Comparison of ENCODE assay signal across 31 cellular contexts in genomic region chr4:108393870-108394269, GRCh38.
DNase-seq lines count a peak whose midpoint lies in the region; ATAC-seq, FAIRE-seq and TF ChIP-seq lines count a peak whose summit lies in the region.
"Had no signal": no experiment of that assay in that cellular context is flagged by ENCODE, and none has a peak within 500 bp of the region (broad histone marks: within the 10 kb centered on the region; RNA-seq: fewer than 3 reads in every experiment).

No MANE protein-coding gene starts in this region.

- WGBS in esophagus muscularis mucosa: 79% methylated on average over 2 of the region's 2 CpGs

- H3K4me3 ChIP-seq in esophagus muscularis mucosa: no peak overlapping the region
- H3K4me3 ChIP-seq: BLaER1 treated with 17β-estradiol and CSF1 and Interleukin-3, amounts not matched to agents 10 nM and 100 nM; GM12878; MG63; SK-N-MC had no signal

- H3K4me1 Mint-ChIP-seq in activated CD4-positive, alpha-beta T cell treated with anti-CD3 and anti-CD28 coated beads, Interleukin-2, amount 10 ng/mL, durations not matched to agents 24 days and 14 days: peaks cover 6% of the 10 kb centered on the region

- no peaks in the 10 kb centered on the region for H3K9me3 ChIP-seq in esophagus muscularis mucosa
- H3K9me3 ChIP-seq: BLaER1 treated with 17β-estradiol and CSF1 and Interleukin-3, amounts not matched to agents 10 nM and 100 nM; Caco-2; MG63 had no signal

- no peak overlapping the region for H3K27ac ChIP-seq in esophagus muscularis mucosa (replicated peaks in 1 of 4)
- H3K27ac ChIP-seq: 22Rv1; BLaER1 treated with 17β-estradiol and CSF1 and Interleukin-3, amounts not matched to agents 10 nM and 100 nM; SK-N-MC had no signal

- H3K36me3 Mint-ChIP-seq in activated CD4-positive, alpha-beta T cell treated with anti-CD3 and anti-CD28 coated beads, Interleukin-2, amount 10 ng/mL, durations not matched to agents 24 days and 14 days (ENCODE audit: low read depth): no peaks in the 10 kb centered on the region
- H3K36me3 Mint-ChIP-seq: CD4-positive, alpha-beta memory T cell had no signal

- no peak for TF ChIP-seq POLR2A in esophagus muscularis mucosa (IDR thresholded peaks at IDR 0.05; ENCODE audit: low read depth)

- H3K27me3 Mint-ChIP-seq in activated CD4-positive, alpha-beta T cell treated with anti-CD3 and anti-CD28 coated beads, Interleukin-2, amount 10 ng/mL, durations not matched to agents 24 days and 14 days: peaks cover 18% of the 10 kb centered on the region

- no peaks in the 10 kb centered on the region for H3K4me1 ChIP-seq in esophagus muscularis mucosa
- H3K4me1 ChIP-seq: Caco-2 had no signal

- H3K36me3 ChIP-seq in esophagus muscularis mucosa: no peaks in the 10 kb centered on the region
- H3K36me3 ChIP-seq: BLaER1 treated with 17β-estradiol and CSF1 and Interleukin-3, amounts not matched to agents 10 nM and 100 nM; MG63 had no signal

- H3K4me3 Mint-ChIP-seq in activated CD4-positive, alpha-beta T cell treated with anti-CD3 and anti-CD28 coated beads, Interleukin-2, amount 10 ng/mL, durations not matched to agents 24 days and 14 days: no peak overlapping the region
- H3K4me3 Mint-ChIP-seq: CD4-positive, alpha-beta memory T cell had no signal

- FAIRE-seq in urothelium cell line (lab: Jason Lieb, UNC): peak; percentile 17
- FAIRE-seq: GM12878, HTR-8/SVneo, RCC 7860 had no signal

- H3K27me3 ChIP-seq in esophagus muscularis mucosa: no peaks in the 10 kb centered on the region
- H3K27me3 ChIP-seq: BLaER1 treated with 17β-estradiol and CSF1 and Interleukin-3, amounts not matched to agents 10 nM and 100 nM; MG63 had no signal

- no peak for ATAC-seq in HG03095 (IDR thresholded peaks at IDR 0.05; ENCODE audit: unreplicated experiment)
- ATAC-seq: GM12878, Right ventricle myocardium inferior had no signal

- DNase-seq in activated CD4-positive, alpha-beta T cell treated with anti-CD3 and anti-CD28 coated beads, Interleukin-2, amount 10 ng/mL, durations not matched to agents 24 days and 14 days: peak; percentile 53
- no peak for DNase-seq in activated CD4-positive, alpha-beta T cell treated with anti-CD3 and anti-CD28 coated beads for 4 hours
- DNase-seq in SK-MEL-5 (ENCODE audit: low read depth, low spot score): peak; percentile 37
- DNase-seq in esophagus muscularis mucosa (ENCODE audit: extremely low spot score): peak; percentile 72
- DNase-seq in urothelium cell line (ENCODE audit: low spot score): no peak
- DNase-seq in AML-193 (lab: John Stamatoyannopoulos, UW): no peak
- DNase-seq in NCI-H526 treated with DMSO at 0.1 percent for 48 hours (lab: John Stamatoyannopoulos, UW): no peak
- DNase-seq: ACHN; CD4-positive, alpha-beta memory T cell; DMS 273 treated with DMSO at 0.1 percent for 48 hours; DMS79 treated with DMSO at 0.1 percent for 48 hours; HCEC 1CT; IMR-90; Karpas-422; MG63; NCI-H1417; NCI-H187; NCI-H2107; NCI-H510A; NCI-H774; NK-92 treated with Interleukin-12 subunit alpha and Interleukin-12 subunit beta, amount 100 ng/mL, for 24 hours; SW 1271 had no signal

- no peak for TF ChIP-seq CTCF in esophagus muscularis mucosa (IDR thresholded peaks at IDR 0.05)

- no peaks in the 10 kb centered on the region for H3K9me3 Mint-ChIP-seq in activated CD4-positive, alpha-beta T cell treated with anti-CD3 and anti-CD28 coated beads, Interleukin-2, amount 10 ng/mL, durations not matched to agents 24 days and 14 days

- no peak overlapping the region for H3K27ac Mint-ChIP-seq in activated CD4-positive, alpha-beta T cell treated with anti-CD3 and anti-CD28 coated beads, Interleukin-2, amount 10 ng/mL, durations not matched to agents 24 days and 14 days

- in situ Hi-C loops in SK-MEL-5 (cut with HindIII; ENCODE audit: low pct_unique_long_range_greater_than_20kb, low sequenced_read_pairs): no loop called here

- intact Hi-C loops in activated CD4-positive, alpha-beta T cell treated with anti-CD3 and anti-CD28 coated beads, Interleukin-2, amount 10 ng/mL, durations not matched to agents 24 days and 14 days (cut with micrococcal nuclease): no loop called here
- intact Hi-C loops in esophagus muscularis mucosa (cut with DNase I): no loop called here

- no peak for TF ChIP-seq EP300 in esophagus muscularis mucosa (IDR thresholded peaks at IDR 0.05)

Comparison
In these comparisons a context has a peak if more than half of its experiments do, and no peak if none do; other contexts are left out.
1. DNase-seq: peak in activated CD4-positive, alpha-beta T cell treated with anti-CD3 and anti-CD28 coated beads, Interleukin-2, amount 10 ng/mL, durations not matched to agents 24 days and 14 days (single experiment), SK-MEL-5 (single experiment) and esophagus muscularis mucosa (single experiment); none in activated CD4-positive, alpha-beta T cell treated with anti-CD3 and anti-CD28 coated beads for 4 hours (0 of 2), urothelium cell line (single experiment), AML-193 (0 of 2) and NCI-H526 treated with DMSO at 0.1 percent for 48 hours (single experiment).